ENCODE assay signal across 1 cellular context in the genomic region with DNA sequence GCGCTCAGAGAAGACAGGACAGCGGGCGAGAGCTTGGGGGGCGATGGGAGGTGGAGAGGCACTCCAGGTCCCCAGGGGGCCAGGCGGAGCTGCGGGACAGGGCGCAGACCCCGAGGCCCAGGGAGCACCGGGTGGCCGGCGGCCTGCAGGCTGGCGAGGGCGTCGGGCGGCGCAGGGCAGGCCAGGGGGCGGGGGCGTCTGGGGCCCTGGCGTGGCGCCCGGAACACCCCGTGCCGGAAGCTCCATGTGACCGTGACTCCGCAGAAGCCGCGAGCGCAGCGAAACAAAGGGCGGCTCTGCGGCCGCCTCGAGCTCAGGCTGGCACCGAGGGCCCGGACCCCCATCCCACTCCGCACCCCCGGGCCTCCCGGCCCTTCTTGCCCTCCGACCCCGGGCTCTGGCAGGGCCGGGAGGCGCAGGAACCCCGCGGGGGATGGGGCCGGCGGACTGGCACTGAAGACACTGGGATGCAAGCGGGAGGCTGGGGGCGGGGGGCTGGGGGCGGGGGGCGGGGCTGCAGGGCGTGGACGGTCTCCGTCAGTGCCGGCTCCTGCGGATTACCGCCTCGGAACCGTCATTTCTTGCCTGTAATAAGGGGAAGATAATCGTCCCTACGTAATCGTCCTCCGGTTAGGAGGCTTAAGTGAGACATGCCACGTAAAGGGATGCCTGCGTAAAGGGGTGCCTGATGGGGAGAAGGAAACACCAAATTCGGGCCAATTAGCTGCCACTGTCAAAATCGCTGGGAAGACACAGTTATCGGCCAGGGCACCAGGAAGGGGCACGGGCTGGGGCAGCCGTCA.
TF ChIP-seq lines count a peak whose summit lies in the region.

No MANE protein-coding gene starts in this region.

TF ChIP-seq in neural cell, 6 proteins besides CTCF, POLR2A, EP300 and RAD21:
- no peak for TF ChIP-seq SMC3 (conservative IDR thresholded peaks at IDR 0.05; ENCODE audit: poor library complexity)
- no peak for TF ChIP-seq EZH2 (IDR thresholded peaks at IDR 0.05; ENCODE audit: borderline replicate concordance, insufficient read depth, low read length, poor library complexity, severe bottlenecking)
- no peak for TF ChIP-seq TAF1 (IDR thresholded peaks at IDR 0.05; ENCODE audit: low read depth)
- no peak for TF ChIP-seq POLR2AphosphoS5 (IDR thresholded peaks at IDR 0.05)
- TF ChIP-seq MXI1 (conservative IDR thresholded peaks at IDR 0.05; ENCODE audit: poor library complexity, severe bottlenecking): no peak
- TF ChIP-seq, protein P1, sequence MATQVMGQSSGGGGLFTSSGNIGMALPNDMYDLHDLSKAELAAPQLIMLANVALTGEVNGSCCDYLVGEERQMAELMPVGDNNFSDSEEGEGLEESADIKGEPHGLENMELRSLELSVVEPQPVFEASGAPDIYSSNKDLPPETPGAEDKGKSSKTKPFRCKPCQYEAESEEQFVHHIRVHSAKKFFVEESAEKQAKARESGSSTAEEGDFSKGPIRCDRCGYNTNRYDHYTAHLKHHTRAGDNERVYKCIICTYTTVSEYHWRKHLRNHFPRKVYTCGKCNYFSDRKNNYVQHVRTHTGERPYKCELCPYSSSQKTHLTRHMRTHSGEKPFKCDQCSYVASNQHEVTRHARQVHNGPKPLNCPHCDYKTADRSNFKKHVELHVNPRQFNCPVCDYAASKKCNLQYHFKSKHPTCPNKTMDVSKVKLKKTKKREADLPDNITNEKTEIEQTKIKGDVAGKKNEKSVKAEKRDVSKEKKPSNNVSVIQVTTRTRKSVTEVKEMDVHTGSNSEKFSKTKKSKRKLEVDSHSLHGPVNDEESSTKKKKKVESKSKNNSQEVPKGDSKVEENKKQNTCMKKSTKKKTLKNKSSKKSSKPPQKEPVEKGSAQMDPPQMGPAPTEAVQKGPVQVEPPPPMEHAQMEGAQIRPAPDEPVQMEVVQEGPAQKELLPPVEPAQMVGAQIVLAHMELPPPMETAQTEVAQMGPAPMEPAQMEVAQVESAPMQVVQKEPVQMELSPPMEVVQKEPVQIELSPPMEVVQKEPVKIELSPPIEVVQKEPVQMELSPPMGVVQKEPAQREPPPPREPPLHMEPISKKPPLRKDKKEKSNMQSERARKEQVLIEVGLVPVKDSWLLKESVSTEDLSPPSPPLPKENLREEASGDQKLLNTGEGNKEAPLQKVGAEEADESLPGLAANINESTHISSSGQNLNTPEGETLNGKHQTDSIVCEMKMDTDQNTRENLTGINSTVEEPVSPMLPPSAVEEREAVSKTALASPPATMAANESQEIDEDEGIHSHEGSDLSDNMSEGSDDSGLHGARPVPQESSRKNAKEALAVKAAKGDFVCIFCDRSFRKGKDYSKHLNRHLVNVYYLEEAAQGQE (IDR thresholded peaks at IDR 0.05; ENCODE audit: borderline replicate concordance): no peak
